In the genomic region with DNA sequence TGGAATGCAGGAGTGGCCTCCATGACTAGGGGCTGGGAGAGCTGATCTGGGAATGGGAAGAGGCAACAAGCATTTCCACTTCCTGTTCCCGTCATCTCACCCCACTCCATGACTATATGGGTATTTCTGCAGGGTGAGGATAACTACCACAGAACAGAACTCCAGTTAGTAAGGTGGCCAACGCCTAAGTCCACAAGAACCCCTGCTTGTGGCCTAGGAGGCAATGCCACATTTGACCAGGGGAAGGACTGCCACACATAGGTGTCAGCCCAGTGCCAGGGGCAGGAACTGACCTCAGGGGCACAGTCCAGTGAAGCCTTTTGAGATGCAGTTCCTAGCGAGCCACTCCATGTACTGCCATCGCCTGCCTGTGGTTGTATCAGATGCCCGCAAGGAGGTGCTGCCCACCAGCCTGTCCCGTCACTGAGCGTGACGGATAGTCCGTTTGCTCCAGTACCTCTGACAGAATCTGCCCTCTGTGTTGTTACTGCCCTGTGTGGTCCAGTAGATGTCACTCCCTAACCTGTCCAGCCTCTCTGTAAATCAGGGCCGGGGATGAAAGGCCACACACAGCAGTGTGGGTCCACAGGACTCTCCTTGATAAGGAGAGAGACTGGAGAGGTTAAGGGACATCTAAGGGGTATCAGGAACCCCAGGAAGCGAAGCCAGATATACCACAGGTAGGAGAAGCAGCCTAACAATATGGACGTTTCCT, we compare ENCODE assay signal across 1 cellular context.
TF ChIP-seq lines count a peak whose summit lies in the region.

No MANE protein-coding gene starts in this region.

TF ChIP-seq in HepG2, 621 proteins besides CTCF, POLR2A, EP300 and RAD21 (continued from another document and continues in another):
- TF ChIP-seq, protein P1, sequence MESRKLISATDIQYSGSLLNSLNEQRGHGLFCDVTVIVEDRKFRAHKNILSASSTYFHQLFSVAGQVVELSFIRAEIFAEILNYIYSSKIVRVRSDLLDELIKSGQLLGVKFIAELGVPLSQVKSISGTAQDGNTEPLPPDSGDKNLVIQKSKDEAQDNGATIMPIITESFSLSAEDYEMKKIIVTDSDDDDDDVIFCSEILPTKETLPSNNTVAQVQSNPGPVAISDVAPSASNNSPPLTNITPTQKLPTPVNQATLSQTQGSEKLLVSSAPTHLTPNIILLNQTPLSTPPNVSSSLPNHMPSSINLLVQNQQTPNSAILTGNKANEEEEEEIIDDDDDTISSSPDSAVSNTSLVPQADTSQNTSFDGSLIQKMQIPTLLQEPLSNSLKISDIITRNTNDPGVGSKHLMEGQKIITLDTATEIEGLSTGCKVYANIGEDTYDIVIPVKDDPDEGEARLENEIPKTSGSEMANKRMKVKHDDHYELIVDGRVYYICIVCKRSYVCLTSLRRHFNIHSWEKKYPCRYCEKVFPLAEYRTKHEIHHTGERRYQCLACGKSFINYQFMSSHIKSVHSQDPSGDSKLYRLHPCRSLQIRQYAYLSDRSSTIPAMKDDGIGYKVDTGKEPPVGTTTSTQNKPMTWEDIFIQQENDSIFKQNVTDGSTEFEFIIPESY (CRISPR knock-in tag; IDR thresholded peaks at IDR 0.05): peak; percentile 58; the same call in 1 of the 2 replicates
- TF ChIP-seq, protein P2, sequence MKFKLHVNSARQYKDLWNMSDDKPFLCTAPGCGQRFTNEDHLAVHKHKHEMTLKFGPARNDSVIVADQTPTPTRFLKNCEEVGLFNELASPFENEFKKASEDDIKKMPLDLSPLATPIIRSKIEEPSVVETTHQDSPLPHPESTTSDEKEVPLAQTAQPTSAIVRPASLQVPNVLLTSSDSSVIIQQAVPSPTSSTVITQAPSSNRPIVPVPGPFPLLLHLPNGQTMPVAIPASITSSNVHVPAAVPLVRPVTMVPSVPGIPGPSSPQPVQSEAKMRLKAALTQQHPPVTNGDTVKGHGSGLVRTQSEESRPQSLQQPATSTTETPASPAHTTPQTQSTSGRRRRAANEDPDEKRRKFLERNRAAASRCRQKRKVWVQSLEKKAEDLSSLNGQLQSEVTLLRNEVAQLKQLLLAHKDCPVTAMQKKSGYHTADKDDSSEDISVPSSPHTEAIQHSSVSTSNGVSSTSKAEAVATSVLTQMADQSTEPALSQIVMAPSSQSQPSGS (CRISPR knock-in tag; IDR thresholded peaks at IDR 0.05): peak; percentile 43
- no peak for TF ChIP-seq RAD51 (IDR thresholded peaks at IDR 0.05; ENCODE audit: borderline replicate concordance)
- TF ChIP-seq CEBPG (CRISPR knock-in tag; IDR thresholded peaks at IDR 0.05): peak; percentile 43; the same call in 1 of the 2 replicates
- 0 out of 2 replicates have a peak, but pooled peaks have one; percentile 52 for TF ChIP-seq SOX5 (CRISPR knock-in tag; IDR thresholded peaks at IDR 0.05; ENCODE audit: borderline replicate concordance)
- peak; percentile 15; the same call in 1 of the 2 replicates for TF ChIP-seq RARA (CRISPR knock-in tag; IDR thresholded peaks at IDR 0.05)
- TF ChIP-seq REXO4 (CRISPR knock-in tag; IDR thresholded peaks at IDR 0.05; ENCODE audit: borderline replicate concordance): no peak
- TF ChIP-seq, protein P3, sequence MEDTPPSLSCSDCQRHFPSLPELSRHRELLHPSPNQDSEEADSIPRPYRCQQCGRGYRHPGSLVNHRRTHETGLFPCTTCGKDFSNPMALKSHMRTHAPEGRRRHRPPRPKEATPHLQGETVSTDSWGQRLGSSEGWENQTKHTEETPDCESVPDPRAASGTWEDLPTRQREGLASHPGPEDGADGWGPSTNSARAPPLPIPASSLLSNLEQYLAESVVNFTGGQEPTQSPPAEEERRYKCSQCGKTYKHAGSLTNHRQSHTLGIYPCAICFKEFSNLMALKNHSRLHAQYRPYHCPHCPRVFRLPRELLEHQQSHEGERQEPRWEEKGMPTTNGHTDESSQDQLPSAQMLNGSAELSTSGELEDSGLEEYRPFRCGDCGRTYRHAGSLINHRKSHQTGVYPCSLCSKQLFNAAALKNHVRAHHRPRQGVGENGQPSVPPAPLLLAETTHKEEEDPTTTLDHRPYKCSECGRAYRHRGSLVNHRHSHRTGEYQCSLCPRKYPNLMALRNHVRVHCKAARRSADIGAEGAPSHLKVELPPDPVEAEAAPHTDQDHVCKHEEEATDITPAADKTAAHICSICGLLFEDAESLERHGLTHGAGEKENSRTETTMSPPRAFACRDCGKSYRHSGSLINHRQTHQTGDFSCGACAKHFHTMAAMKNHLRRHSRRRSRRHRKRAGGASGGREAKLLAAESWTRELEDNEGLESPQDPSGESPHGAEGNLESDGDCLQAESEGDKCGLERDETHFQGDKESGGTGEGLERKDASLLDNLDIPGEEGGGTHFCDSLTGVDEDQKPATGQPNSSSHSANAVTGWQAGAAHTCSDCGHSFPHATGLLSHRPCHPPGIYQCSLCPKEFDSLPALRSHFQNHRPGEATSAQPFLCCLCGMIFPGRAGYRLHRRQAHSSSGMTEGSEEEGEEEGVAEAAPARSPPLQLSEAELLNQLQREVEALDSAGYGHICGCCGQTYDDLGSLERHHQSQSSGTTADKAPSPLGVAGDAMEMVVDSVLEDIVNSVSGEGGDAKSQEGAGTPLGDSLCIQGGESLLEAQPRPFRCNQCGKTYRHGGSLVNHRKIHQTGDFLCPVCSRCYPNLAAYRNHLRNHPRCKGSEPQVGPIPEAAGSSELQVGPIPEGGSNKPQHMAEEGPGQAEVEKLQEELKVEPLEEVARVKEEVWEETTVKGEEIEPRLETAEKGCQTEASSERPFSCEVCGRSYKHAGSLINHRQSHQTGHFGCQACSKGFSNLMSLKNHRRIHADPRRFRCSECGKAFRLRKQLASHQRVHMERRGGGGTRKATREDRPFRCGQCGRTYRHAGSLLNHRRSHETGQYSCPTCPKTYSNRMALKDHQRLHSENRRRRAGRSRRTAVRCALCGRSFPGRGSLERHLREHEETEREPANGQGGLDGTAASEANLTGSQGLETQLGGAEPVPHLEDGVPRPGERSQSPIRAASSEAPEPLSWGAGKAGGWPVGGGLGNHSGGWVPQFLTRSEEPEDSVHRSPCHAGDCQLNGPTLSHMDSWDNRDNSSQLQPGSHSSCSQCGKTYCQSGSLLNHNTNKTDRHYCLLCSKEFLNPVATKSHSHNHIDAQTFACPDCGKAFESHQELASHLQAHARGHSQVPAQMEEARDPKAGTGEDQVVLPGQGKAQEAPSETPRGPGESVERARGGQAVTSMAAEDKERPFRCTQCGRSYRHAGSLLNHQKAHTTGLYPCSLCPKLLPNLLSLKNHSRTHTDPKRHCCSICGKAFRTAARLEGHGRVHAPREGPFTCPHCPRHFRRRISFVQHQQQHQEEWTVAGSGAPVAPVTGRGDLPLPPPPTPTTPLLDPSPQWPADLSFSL (CRISPR knock-in tag; IDR thresholded peaks at IDR 0.05): peak; percentile 70; the same call in 1 of the 2 replicates
- TF ChIP-seq TBX2 (CRISPR knock-in tag; IDR thresholded peaks at IDR 0.05; ENCODE audit: borderline replicate concordance): peak; percentile 84
- TF ChIP-seq, protein P4, sequence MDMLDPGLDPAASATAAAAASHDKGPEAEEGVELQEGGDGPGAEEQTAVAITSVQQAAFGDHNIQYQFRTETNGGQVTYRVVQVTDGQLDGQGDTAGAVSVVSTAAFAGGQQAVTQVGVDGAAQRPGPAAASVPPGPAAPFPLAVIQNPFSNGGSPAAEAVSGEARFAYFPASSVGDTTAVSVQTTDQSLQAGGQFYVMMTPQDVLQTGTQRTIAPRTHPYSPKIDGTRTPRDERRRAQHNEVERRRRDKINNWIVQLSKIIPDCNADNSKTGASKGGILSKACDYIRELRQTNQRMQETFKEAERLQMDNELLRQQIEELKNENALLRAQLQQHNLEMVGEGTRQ (IDR thresholded peaks at IDR 0.05; ENCODE audit: low read depth, low read length): no peak
- TF ChIP-seq, protein P4 (CRISPR knock-in tag; IDR thresholded peaks at IDR 0.05; ENCODE audit: borderline replicate concordance): no peak
- TF ChIP-seq, protein P5, sequence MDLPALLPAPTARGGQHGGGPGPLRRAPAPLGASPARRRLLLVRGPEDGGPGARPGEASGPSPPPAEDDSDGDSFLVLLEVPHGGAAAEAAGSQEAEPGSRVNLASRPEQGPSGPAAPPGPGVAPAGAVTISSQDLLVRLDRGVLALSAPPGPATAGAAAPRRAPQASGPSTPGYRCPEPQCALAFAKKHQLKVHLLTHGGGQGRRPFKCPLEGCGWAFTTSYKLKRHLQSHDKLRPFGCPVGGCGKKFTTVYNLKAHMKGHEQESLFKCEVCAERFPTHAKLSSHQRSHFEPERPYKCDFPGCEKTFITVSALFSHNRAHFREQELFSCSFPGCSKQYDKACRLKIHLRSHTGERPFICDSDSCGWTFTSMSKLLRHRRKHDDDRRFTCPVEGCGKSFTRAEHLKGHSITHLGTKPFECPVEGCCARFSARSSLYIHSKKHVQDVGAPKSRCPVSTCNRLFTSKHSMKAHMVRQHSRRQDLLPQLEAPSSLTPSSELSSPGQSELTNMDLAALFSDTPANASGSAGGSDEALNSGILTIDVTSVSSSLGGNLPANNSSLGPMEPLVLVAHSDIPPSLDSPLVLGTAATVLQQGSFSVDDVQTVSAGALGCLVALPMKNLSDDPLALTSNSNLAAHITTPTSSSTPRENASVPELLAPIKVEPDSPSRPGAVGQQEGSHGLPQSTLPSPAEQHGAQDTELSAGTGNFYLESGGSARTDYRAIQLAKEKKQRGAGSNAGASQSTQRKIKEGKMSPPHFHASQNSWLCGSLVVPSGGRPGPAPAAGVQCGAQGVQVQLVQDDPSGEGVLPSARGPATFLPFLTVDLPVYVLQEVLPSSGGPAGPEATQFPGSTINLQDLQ (CRISPR knock-in tag; IDR thresholded peaks at IDR 0.05): no peak
- TF ChIP-seq, protein P6, sequence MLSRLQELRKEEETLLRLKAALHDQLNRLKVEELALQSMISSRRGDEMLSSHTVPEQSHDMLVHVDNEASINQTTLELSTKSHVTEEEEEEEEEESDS (CRISPR knock-in tag; IDR thresholded peaks at IDR 0.05; ENCODE audit: borderline replicate concordance): 0 out of 2 replicates have a peak, but pooled peaks have one; percentile 43
- TF ChIP-seq GATAD2A (CRISPR knock-in tag; IDR thresholded peaks at IDR 0.05): peak; percentile 57; the same call in 1 of the 2 replicates
- peak; percentile 81 for TF ChIP-seq IRF2 (CRISPR knock-in tag; IDR thresholded peaks at IDR 0.05)
- peak; percentile 60; the same call in 1 of the 2 replicates for TF ChIP-seq SMAD3 (CRISPR knock-in tag; IDR thresholded peaks at IDR 0.05)
- TF ChIP-seq, protein P7, sequence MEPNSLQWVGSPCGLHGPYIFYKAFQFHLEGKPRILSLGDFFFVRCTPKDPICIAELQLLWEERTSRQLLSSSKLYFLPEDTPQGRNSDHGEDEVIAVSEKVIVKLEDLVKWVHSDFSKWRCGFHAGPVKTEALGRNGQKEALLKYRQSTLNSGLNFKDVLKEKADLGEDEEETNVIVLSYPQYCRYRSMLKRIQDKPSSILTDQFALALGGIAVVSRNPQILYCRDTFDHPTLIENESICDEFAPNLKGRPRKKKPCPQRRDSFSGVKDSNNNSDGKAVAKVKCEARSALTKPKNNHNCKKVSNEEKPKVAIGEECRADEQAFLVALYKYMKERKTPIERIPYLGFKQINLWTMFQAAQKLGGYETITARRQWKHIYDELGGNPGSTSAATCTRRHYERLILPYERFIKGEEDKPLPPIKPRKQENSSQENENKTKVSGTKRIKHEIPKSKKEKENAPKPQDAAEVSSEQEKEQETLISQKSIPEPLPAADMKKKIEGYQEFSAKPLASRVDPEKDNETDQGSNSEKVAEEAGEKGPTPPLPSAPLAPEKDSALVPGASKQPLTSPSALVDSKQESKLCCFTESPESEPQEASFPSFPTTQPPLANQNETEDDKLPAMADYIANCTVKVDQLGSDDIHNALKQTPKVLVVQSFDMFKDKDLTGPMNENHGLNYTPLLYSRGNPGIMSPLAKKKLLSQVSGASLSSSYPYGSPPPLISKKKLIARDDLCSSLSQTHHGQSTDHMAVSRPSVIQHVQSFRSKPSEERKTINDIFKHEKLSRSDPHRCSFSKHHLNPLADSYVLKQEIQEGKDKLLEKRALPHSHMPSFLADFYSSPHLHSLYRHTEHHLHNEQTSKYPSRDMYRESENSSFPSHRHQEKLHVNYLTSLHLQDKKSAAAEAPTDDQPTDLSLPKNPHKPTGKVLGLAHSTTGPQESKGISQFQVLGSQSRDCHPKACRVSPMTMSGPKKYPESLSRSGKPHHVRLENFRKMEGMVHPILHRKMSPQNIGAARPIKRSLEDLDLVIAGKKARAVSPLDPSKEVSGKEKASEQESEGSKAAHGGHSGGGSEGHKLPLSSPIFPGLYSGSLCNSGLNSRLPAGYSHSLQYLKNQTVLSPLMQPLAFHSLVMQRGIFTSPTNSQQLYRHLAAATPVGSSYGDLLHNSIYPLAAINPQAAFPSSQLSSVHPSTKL (CRISPR knock-in tag; IDR thresholded peaks at IDR 0.05): peak; percentile 75
- 0 out of 2 replicates have a peak, but pooled peaks have one; percentile 32 for TF ChIP-seq ZNF546 (CRISPR knock-in tag; conservative IDR thresholded peaks at IDR 0.05)
- peak; percentile 18; the same call in 1 of the 2 replicates for TF ChIP-seq NFKBIZ (CRISPR knock-in tag; IDR thresholded peaks at IDR 0.05)
- no peak for TF ChIP-seq XBP1 (CRISPR knock-in tag; IDR thresholded peaks at IDR 0.05)
- TF ChIP-seq, protein P8, sequence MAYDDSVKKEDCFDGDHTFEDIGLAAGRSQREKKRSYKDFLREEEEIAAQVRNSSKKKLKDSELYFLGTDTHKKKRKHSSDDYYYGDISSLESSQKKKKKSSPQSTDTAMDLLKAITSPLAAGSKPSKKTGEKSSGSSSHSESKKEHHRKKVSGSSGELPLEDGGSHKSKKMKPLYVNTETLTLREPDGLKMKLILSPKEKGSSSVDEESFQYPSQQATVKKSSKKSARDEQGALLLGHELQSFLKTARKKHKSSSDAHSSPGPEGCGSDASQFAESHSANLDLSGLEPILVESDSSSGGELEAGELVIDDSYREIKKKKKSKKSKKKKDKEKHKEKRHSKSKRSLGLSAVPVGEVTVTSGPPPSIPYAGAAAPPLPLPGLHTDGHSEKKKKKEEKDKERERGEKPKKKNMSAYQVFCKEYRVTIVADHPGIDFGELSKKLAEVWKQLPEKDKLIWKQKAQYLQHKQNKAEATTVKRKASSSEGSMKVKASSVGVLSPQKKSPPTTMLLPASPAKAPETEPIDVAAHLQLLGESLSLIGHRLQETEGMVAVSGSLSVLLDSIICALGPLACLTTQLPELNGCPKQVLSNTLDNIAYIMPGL (CRISPR knock-in tag; IDR thresholded peaks at IDR 0.05; ENCODE audit: borderline replicate concordance in 1 of 2, low read depth in 1 of 2): peak; percentile 93
- 0 out of 2 replicates have a peak, but pooled peaks have one; percentile 20 for TF ChIP-seq ZSCAN9 (CRISPR knock-in tag; IDR thresholded peaks at IDR 0.05; ENCODE audit: borderline replicate concordance)
- peak; percentile 58; the same call in 1 of the 2 replicates for TF ChIP-seq ZKSCAN8 (CRISPR knock-in tag; IDR thresholded peaks at IDR 0.05; ENCODE audit: borderline replicate concordance)
- TF ChIP-seq, protein P9, sequence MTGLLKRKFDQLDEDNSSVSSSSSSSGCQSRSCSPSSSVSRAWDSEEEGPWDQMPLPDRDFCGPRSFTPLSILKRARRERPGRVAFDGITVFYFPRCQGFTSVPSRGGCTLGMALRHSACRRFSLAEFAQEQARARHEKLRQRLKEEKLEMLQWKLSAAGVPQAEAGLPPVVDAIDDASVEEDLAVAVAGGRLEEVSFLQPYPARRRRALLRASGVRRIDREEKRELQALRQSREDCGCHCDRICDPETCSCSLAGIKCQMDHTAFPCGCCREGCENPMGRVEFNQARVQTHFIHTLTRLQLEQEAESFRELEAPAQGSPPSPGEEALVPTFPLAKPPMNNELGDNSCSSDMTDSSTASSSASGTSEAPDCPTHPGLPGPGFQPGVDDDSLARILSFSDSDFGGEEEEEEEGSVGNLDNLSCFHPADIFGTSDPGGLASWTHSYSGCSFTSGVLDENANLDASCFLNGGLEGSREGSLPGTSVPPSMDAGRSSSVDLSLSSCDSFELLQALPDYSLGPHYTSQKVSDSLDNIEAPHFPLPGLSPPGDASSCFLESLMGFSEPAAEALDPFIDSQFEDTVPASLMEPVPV (CRISPR knock-in tag; IDR thresholded peaks at IDR 0.05): 0 out of 2 replicates have a peak, but pooled peaks have one; percentile 29
- 0 out of 2 replicates have a peak, but pooled peaks have one; percentile 28 for TF ChIP-seq ZBTB7B (CRISPR knock-in tag; IDR thresholded peaks at IDR 0.05)
